In genomic region chr11:86244522-86245368, GRCh38 we compare ENCODE assay signal across 8 cellular contexts. TPM values are rescaled to one million over a fixed set of nuclear protein-coding genes. Genes with fewer than 3 reads are reported as not detected.
A peak's percentile ranks its signal among the peaks of the same experiment; 100 is the strongest.
DNase-seq lines count a peak whose midpoint lies in the region; ATAC-seq and TF ChIP-seq lines count a peak whose summit lies in the region.

A gene with protein sequence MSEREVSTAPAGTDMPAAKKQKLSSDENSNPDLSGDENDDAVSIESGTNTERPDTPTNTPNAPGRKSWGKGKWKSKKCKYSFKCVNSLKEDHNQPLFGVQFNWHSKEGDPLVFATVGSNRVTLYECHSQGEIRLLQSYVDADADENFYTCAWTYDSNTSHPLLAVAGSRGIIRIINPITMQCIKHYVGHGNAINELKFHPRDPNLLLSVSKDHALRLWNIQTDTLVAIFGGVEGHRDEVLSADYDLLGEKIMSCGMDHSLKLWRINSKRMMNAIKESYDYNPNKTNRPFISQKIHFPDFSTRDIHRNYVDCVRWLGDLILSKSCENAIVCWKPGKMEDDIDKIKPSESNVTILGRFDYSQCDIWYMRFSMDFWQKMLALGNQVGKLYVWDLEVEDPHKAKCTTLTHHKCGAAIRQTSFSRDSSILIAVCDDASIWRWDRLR (plus strand): TSS chr11:86244753. CDS start chr11:86245230, 477 bp downstream.

- H3K9ac ChIP-seq in Loucy (ENCODE audit: low read depth, low read length, poor library complexity, severe bottlenecking) (peak within 1 kb of the TSS; percentile 98), neural cell (ENCODE audit: low read length) (peak within 1 kb of the TSS; percentile 91)

- intact Hi-C loops in stomach (cut with DNase I; ENCODE audit: low total_unique reads), result no loop called here

- H3K36me3 ChIP-seq in H7 (replicated peaks; ENCODE audit: control insufficient read depth, insufficient read depth, low read length), result no peaks in the 10 kb centered on the region
- no peaks in the 10 kb centered on the region for H3K36me3 ChIP-seq in Loucy (ENCODE audit: insufficient read depth, low read length)
- H3K36me3 ChIP-seq in RWPE2 (ENCODE audit: low read depth), result peaks cover 4% of the 10 kb centered on the region; the same call in 1 of the 2 replicates
- H3K36me3 ChIP-seq in neural cell (ENCODE audit: insufficient read depth, low read length), result no peaks in the 10 kb centered on the region
- no peaks in the 10 kb centered on the region for H3K36me3 ChIP-seq in stomach

- ATAC-seq in RWPE2 (ENCODE audit: low read depth), result peak; percentile 80

- TF ChIP-seq EP300 in neural cell (conservative IDR thresholded peaks at IDR 0.05; ENCODE audit: poor library complexity, severe bottlenecking) (peak; percentile 73), stomach (IDR thresholded peaks at IDR 0.05) (no peak)

- TF ChIP-seq RAD21 in neural cell (conservative IDR thresholded peaks at IDR 0.05), result no peak

- H3F3A ChIP-seq in Loucy (ENCODE audit: low read depth) (no peaks in the 10 kb centered on the region), neural cell (ENCODE audit: insufficient read depth, low read length, poor library complexity, severe bottlenecking) (no peaks in the 10 kb centered on the region)

- H3K79me2 ChIP-seq in Loucy (ENCODE audit: insufficient read depth, low read length) (peaks cover 47% of the 10 kb centered on the region), neural cell (replicated peaks; ENCODE audit: insufficient read depth, low read length) (peaks cover 42% of the 10 kb centered on the region)

- H3K27me3 ChIP-seq in H7 (ENCODE audit: control insufficient read depth, insufficient read depth, low read length), result peaks cover 2% of the 10 kb centered on the region; the same call in 1 of the 2 replicates
- no peaks in the 10 kb centered on the region for H3K27me3 ChIP-seq in Loucy (ENCODE audit: insufficient read depth, low read length, poor library complexity, severe bottlenecking)
- H3K27me3 ChIP-seq in RWPE2 (ENCODE audit: insufficient read depth, poor library complexity, severe bottlenecking), result no peaks in the 10 kb centered on the region
- no peaks in the 10 kb centered on the region for H3K27me3 ChIP-seq in neural cell (ENCODE audit: insufficient read depth, low read depth, low read length)
- H3K27me3 ChIP-seq in stomach, result no peaks in the 10 kb centered on the region

- H3K9me2 ChIP-seq in Loucy (replicated peaks; ENCODE audit: low read depth, low read length), result no peaks in the 10 kb centered on the region
- no peaks in the 10 kb centered on the region for H3K9me2 ChIP-seq in neural cell (ENCODE audit: insufficient read depth, low read length)

- peaks cover 42% of the 10 kb centered on the region for H3K4me1 ChIP-seq in Loucy (ENCODE audit: insufficient read depth, low read length, poor library complexity, severe bottlenecking)
- H3K4me1 ChIP-seq in RWPE2 (ENCODE audit: insufficient read depth, poor library complexity, severe bottlenecking), result peaks cover 21% of the 10 kb centered on the region
- H3K4me1 ChIP-seq in stomach, result peaks cover 29 to 48% (median 38%) of the 10 kb centered on the region in 4 donors

- TF ChIP-seq POLR2A in stomach (IDR thresholded peaks at IDR 0.05), result peak in 1 of 4 donors; percentile 34

- no peak for TF ChIP-seq CTCF in Loucy (conservative IDR thresholded peaks at IDR 0.05; ENCODE audit: low read length)
- TF ChIP-seq CTCF in RWPE2 (IDR thresholded peaks at IDR 0.05; ENCODE audit: poor library complexity, severe bottlenecking), result no peak
- peak; percentile 44 for TF ChIP-seq CTCF in neural cell (IDR thresholded peaks at IDR 0.05; ENCODE audit: poor library complexity, severe bottlenecking)
- TF ChIP-seq CTCF in stomach (IDR thresholded peaks at IDR 0.05), result no peak

- 0 to 1% (median 0%) methylated on average over 57 to 64 of the region's 64 CpGs for WGBS in stomach, 5 donors

- peak within 1 kb of the TSS; percentile 92 for H2AFZ ChIP-seq in Loucy (ENCODE audit: low read length)
- peak within 1 kb of the TSS; percentile 86 for H2AFZ ChIP-seq in neural cell (ENCODE audit: low read depth, low read length)

- H3K27ac ChIP-seq in RWPE2 (ENCODE audit: poor library complexity, severe bottlenecking) (peak within 1 kb of the TSS; percentile 88), neural cell (ENCODE audit: low read length) (peak within 1 kb of the TSS; percentile 98), stomach (peak within 1 kb of the TSS; percentile 98 to 99 (median 99))

- peaks cover 46% of the 10 kb centered on the region for H4K20me1 ChIP-seq in Loucy (ENCODE audit: insufficient read depth, low read length, poor library complexity, severe bottlenecking)
- no peaks in the 10 kb centered on the region for H4K20me1 ChIP-seq in neural cell (ENCODE audit: insufficient read depth)

- H3K4me3 ChIP-seq in H7 (ENCODE audit: insufficient read depth, low read depth, low read length) (peak within 1 kb of the TSS; percentile 87), Loucy (ENCODE audit: low read length, poor library complexity, severe bottlenecking) (peak within 1 kb of the TSS; percentile 93), RWPE2 (ENCODE audit: severe bottlenecking) (peak within 1 kb of the TSS; percentile 84), neural cell (ENCODE audit: low read length) (peak within 1 kb of the TSS; percentile 72), stomach (peak within 1 kb of the TSS; percentile 73 to 93 (median 85))

- peak within 1 kb of the TSS; percentile 96 for H3K4me2 ChIP-seq in Loucy (ENCODE audit: low read depth, low read length, poor library complexity, severe bottlenecking)
- H3K4me2 ChIP-seq in neural cell (ENCODE audit: low read length), result peak within 1 kb of the TSS; percentile 94

- peak; percentile 98 for DNase-seq in ELF-1 (ENCODE audit: low read depth, low spot score)
- peak; percentile 92 for DNase-seq in H7
- DNase-seq in RWPE2 (ENCODE audit: low spot score), result peak; percentile 96
- DNase-seq in activated T-helper 9 cell treated with anti-CD3 and anti-CD28 coated beads, Interleukin-2, amount 50 U/mL, for 16 hours (ENCODE audit: low read depth), result peak; percentile 91
- DNase-seq in fibroblast of the conjunctiva (ENCODE audit: low read depth), result peak; percentile 90
- DNase-seq in stomach, result peak; percentile 94

- no peaks in the 10 kb centered on the region for H3K9me3 ChIP-seq in Loucy (ENCODE audit: insufficient read depth, low read depth, low read length)
- H3K9me3 ChIP-seq in RWPE2 (ENCODE audit: severe bottlenecking), result no peaks in the 10 kb centered on the region
- no peaks in the 10 kb centered on the region for H3K9me3 ChIP-seq in neural cell (ENCODE audit: low read length)
- H3K9me3 ChIP-seq in stomach, result no peaks in the 10 kb centered on the region

TF ChIP-seq in neural cell, 6 proteins besides CTCF, POLR2A, EP300 and RAD21:
- TF ChIP-seq POLR2AphosphoS5 (IDR thresholded peaks at IDR 0.05), result peak; percentile 91
- TF ChIP-seq EZH2 (IDR thresholded peaks at IDR 0.05; ENCODE audit: borderline replicate concordance, insufficient read depth, low read length, poor library complexity, severe bottlenecking), result no peak
- peak; percentile 98 for TF ChIP-seq TAF1 (IDR thresholded peaks at IDR 0.05; ENCODE audit: low read depth)
- TF ChIP-seq, protein P1, sequence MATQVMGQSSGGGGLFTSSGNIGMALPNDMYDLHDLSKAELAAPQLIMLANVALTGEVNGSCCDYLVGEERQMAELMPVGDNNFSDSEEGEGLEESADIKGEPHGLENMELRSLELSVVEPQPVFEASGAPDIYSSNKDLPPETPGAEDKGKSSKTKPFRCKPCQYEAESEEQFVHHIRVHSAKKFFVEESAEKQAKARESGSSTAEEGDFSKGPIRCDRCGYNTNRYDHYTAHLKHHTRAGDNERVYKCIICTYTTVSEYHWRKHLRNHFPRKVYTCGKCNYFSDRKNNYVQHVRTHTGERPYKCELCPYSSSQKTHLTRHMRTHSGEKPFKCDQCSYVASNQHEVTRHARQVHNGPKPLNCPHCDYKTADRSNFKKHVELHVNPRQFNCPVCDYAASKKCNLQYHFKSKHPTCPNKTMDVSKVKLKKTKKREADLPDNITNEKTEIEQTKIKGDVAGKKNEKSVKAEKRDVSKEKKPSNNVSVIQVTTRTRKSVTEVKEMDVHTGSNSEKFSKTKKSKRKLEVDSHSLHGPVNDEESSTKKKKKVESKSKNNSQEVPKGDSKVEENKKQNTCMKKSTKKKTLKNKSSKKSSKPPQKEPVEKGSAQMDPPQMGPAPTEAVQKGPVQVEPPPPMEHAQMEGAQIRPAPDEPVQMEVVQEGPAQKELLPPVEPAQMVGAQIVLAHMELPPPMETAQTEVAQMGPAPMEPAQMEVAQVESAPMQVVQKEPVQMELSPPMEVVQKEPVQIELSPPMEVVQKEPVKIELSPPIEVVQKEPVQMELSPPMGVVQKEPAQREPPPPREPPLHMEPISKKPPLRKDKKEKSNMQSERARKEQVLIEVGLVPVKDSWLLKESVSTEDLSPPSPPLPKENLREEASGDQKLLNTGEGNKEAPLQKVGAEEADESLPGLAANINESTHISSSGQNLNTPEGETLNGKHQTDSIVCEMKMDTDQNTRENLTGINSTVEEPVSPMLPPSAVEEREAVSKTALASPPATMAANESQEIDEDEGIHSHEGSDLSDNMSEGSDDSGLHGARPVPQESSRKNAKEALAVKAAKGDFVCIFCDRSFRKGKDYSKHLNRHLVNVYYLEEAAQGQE (IDR thresholded peaks at IDR 0.05; ENCODE audit: borderline replicate concordance), result peak; percentile 98
- TF ChIP-seq SMC3 (conservative IDR thresholded peaks at IDR 0.05; ENCODE audit: poor library complexity), result peak; percentile 45
- peak; percentile 74 for TF ChIP-seq MXI1 (conservative IDR thresholded peaks at IDR 0.05; ENCODE audit: poor library complexity, severe bottlenecking)
TF ChIP-seq in neural cell: peak in this region for 5.

RNA-seq across cellular contexts. Expression of the gene that starts here (rescaled TPM):
- total RNA-seq in H7 (2014; rRNA removed; shearing (Covaris generic)), result 20.0 and 29.2 TPM in 2 replicates
- 39.8 and 40.1 TPM in 2 replicates for polyA plus RNA-seq in neural cell
- 46.3 and 55.2 TPM in 2 replicates for polyA minus RNA-seq in neural cell
- 10 to 100 TPM; 18.8 to 42.4 (median 23.9) TPM for total RNA-seq in stomach
- 10 to 100 TPM; 11.8 to 17.6 (median 12.8) TPM for polyA plus RNA-seq in stomach

Comparison
In these comparisons a context has a peak if more than half of its experiments do, and no peak if none do; other contexts are left out.
1. Peak in every context shown above with its lines: DNase-seq, ATAC-seq, H3K4me3 ChIP-seq and H3K27ac ChIP-seq.